Comparison of ENCODE assay signal across 27 cellular contexts in the genomic region with DNA sequence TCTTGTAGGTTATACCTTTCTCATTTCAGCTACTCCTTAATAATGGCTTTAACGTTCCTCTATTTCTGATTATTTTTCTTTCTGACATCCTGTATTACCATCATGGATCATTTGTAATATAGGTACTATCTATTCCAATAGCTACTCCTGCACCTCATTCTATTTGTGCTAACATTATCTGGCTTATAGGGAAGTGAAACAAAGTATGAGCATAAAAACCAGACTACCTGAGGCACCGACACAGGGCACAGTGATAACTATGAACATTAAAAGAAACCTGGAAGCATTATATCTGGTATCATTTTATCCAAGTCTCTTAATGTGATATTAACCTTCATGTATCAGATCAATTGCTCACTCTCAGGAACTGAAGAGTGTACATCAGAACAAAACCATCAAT.
"Had no signal": no experiment of that assay in that cellular context is flagged by ENCODE, and none has a peak within 500 bp of the region (broad histone marks: within the 10 kb centered on the region; RNA-seq: fewer than 3 reads in every experiment).

No MANE protein-coding gene starts in this region.

- H3K79me2 ChIP-seq: hepatocyte had no signal

- H3K27me3 ChIP-seq: colonic mucosa, dorsolateral prefrontal cortex, esophagus muscularis mucosa, esophagus squamous epithelium, foreskin keratinocyte, gastrocnemius medialis, gastroesophageal sphincter, heart left ventricle, heart right ventricle, hepatocyte had no signal

- H3K27ac ChIP-seq: colonic mucosa, coronary artery, dorsolateral prefrontal cortex, esophagus muscularis mucosa, esophagus squamous epithelium, foreskin keratinocyte, gastrocnemius medialis, gastroesophageal sphincter, heart left ventricle, heart right ventricle, hepatocyte had no signal

- DNase-seq: colonic mucosa; cortex of kidney; dermis blood vessel endothelial cell; dorsolateral prefrontal cortex; effector CD4-positive, alpha-beta T cell; effector CD8-positive, alpha-beta T cell; effector memory CD4-positive, alpha-beta T cell; effector memory CD8-positive, alpha-beta T cell; endodermal cell; erythroblast; esophagus squamous epithelium; foreskin fibroblast; foreskin keratinocyte; foreskin melanocyte; gastrocnemius medialis; glutamatergic neuron; head of caudate nucleus; heart left ventricle; heart right ventricle had no signal

- H3K4me3 ChIP-seq: colonic mucosa, coronary artery, dorsolateral prefrontal cortex, esophagus muscularis mucosa, esophagus squamous epithelium, gastrocnemius medialis, gastroesophageal sphincter, heart left ventricle, heart right ventricle, hepatocyte had no signal

- FAIRE-seq: endometrium, endothelial cell of umbilical vein, frontal cortex had no signal

- H3K4me2 ChIP-seq: hepatocyte had no signal

- H2AFZ ChIP-seq: hepatocyte had no signal

- H3K9me3 ChIP-seq: colonic mucosa, esophagus muscularis mucosa, esophagus squamous epithelium, gastrocnemius medialis, gastroesophageal sphincter, heart left ventricle, heart right ventricle had no signal

- ATAC-seq: effector memory CD8-positive, alpha-beta T cell; esophagus mucosa; foreskin keratinocyte; gastrocnemius medialis; gastroesophageal sphincter; heart left ventricle; heart right ventricle had no signal

- H3K36me3 ChIP-seq: colonic mucosa, esophagus muscularis mucosa, esophagus squamous epithelium, gastrocnemius medialis, gastroesophageal sphincter, heart left ventricle, heart right ventricle had no signal

- H3K4me1 ChIP-seq: colonic mucosa, esophagus muscularis mucosa, gastrocnemius medialis, gastroesophageal sphincter, heart left ventricle, heart right ventricle had no signal
